8 cellular contexts compared by ENCODE assay signal in the genomic region with DNA sequence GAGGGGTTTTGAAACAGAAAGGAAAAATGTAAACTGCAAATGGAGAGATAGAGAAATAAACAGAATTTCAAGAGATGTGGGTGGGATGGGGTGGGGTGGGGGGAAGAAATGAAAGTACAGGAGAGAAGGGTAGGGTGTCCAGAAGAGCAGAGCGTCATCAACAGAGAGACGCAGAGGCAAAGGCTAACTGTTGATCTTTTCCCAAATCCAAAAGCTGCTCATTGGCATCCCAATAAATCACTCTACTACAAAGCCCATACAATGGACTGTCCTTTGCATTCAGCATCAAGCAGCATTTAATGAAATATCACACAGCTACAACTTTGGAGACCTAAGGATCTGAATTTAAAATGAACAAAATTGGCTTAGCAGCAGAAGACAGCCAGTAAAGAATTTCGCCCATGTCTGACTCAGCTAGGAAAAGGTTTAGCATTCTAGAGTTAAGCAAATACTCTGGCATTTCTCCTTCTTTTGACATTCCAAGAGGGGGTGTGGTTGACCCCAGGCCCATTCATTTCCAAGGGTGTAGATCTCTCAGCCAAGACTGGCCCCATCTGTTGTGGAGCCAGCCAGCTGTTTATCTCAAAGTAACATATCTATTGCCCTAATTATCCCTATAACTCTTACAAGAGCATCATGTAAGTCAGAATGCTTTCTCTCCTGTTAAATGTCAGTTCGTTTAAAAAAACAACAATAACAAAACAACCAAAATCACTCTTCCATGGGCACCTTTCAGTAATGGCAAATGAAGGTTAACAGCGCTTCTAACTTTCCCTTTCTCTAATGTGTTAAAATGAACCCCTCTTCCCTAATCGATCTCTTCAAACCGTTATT. TPM values are rescaled to one million over a fixed set of nuclear protein-coding genes. Genes with fewer than 3 reads are reported as not detected.
DNase-seq lines count a peak whose midpoint lies in the region; ATAC-seq and TF ChIP-seq lines count a peak whose summit lies in the region.

No MANE protein-coding gene starts in this region.

- peak overlapping the region; percentile 70 for H3K4me3 Mint-ChIP-seq in CD4-positive, alpha-beta T cell

- POLR2A ChIA-PET in CD4-positive, alpha-beta T cell (lab: Charles Lee), result interaction anchor here (0.9 to 8.4 kb wide), 14 partner anchors 8 to 169 kb away, joined by 3 to 186 read pairs (median 5); partner anchors contain the start of genes DDIAS, PCF11 and PRCP

- no peak overlapping the region for H4K5ac ChIP-seq in mesendoderm (ENCODE audit: low read length)

- H3K27me3 ChIP-seq in CD4-positive, alpha-beta T cell (ENCODE audit: control insufficient read depth, insufficient read depth, low read length), result no peaks in the 10 kb centered on the region
- H3K27me3 ChIP-seq in mesendoderm (ENCODE audit: insufficient read depth, low read length, poor library complexity), result no peaks in the 10 kb centered on the region

- H3K4me3 ChIP-seq in LNCaP clone FGC (ENCODE audit: low read depth, low read length) (peak overlapping the region; percentile 97), choroid plexus epithelial cell (ENCODE audit: low read depth, low read length) (peak overlapping the region; percentile 94), mesendoderm (ENCODE audit: low read length) (no peak overlapping the region)

- no peaks in the 10 kb centered on the region for H3K4me1 Mint-ChIP-seq in CD4-positive, alpha-beta T cell (ENCODE audit: low read depth)

- H3K4me2 ChIP-seq in mesendoderm (ENCODE audit: low read length), result peak overlapping the region; percentile 64

- CTCF ChIA-PET in CD4-positive, alpha-beta T cell (lab: Charles Lee), result no interaction called here

- peak overlapping the region; percentile 91 for H3K27ac ChIP-seq in CD4-positive, alpha-beta T cell (ENCODE audit: low read depth, low read length)
- no peak overlapping the region for H3K27ac ChIP-seq in mesendoderm (ENCODE audit: low read depth, low read length)

- H3K9me3 Mint-ChIP-seq in CD4-positive, alpha-beta T cell, result no peaks in the 10 kb centered on the region

- H4K8ac ChIP-seq in mesendoderm (ENCODE audit: low read depth, low read length), result no peak overlapping the region

- H3K4me1 ChIP-seq in mesendoderm (ENCODE audit: control insufficient read depth, low read depth, low read length), result peaks cover 2% of the 10 kb centered on the region

- no peaks in the 10 kb centered on the region for H3K36me3 ChIP-seq in mesendoderm (ENCODE audit: control insufficient read depth, insufficient read depth, low read length)

- no peak overlapping the region for H2BK120ac ChIP-seq in mesendoderm (ENCODE audit: low read depth, low read length)

- no peak overlapping the region for H2BK5ac ChIP-seq in mesendoderm (ENCODE audit: low read length)

- no peak overlapping the region for H3K4ac ChIP-seq in mesendoderm (ENCODE audit: low read depth, low read length)

- H3K18ac ChIP-seq in mesendoderm (ENCODE audit: low read length), result no peak overlapping the region

- no CpG with 5 or more reads among the region's 7 CpGs for WGBS in mesendoderm (ENCODE audit: extremely low coverage, insufficient coverage, low lambda C conversion rate)

- peaks cover 19% of the 10 kb centered on the region for H3K36me3 Mint-ChIP-seq in CD4-positive, alpha-beta T cell (ENCODE audit: low read depth)

- ATAC-seq in CD4-positive, alpha-beta T cell (ENCODE audit: poor library complexity), result no peak
- no peak for ATAC-seq in HG03457 (IDR thresholded peaks at IDR 0.05; ENCODE audit: unreplicated experiment)

- no peak overlapping the region for H2BK15ac ChIP-seq in mesendoderm (replicated peaks; ENCODE audit: low read depth)

- H3K79me2 ChIP-seq in mesendoderm (ENCODE audit: control insufficient read depth, insufficient read depth, low read length), result peaks cover 23% of the 10 kb centered on the region

- no peak overlapping the region for H3K23ac ChIP-seq in mesendoderm (ENCODE audit: low read length)

- TF ChIP-seq CTCF in CD4-positive, alpha-beta T cell (IDR thresholded peaks at IDR 0.05), result no peak
- no peak for TF ChIP-seq CTCF in LNCaP clone FGC (IDR thresholded peaks at IDR 0.05; ENCODE audit: control insufficient read depth, extremely low read depth, insufficient read depth)
- TF ChIP-seq CTCF in choroid plexus epithelial cell (conservative IDR thresholded peaks at IDR 0.05; ENCODE audit: low read depth, low read length), result no peak

- H3K27ac Mint-ChIP-seq in CD4-positive, alpha-beta T cell, result no peak overlapping the region

- H3K79me1 ChIP-seq in mesendoderm (ENCODE audit: low read length), result peaks cover 7% of the 10 kb centered on the region

- no peaks in the 10 kb centered on the region for H3K9me3 ChIP-seq in CD4-positive, alpha-beta T cell (ENCODE audit: control insufficient read depth, low read length)

- no peak for DNase-seq in CD4-positive, alpha-beta T cell
- DNase-seq in LNCaP clone FGC (ENCODE audit: low read depth) (no peak), choroid plexus epithelial cell (ENCODE audit: low read depth) (peak; percentile 72), mesendoderm (peak; percentile 85), germinal center (ENCODE audit: low spot score) (no peak), OCI-M2 (lab: John Stamatoyannopoulos, UW; ENCODE audit: unreplicated experiment) (no peak)
- no peak for DNase-seq in stimulated activated CD4-positive, alpha-beta T cell treated with anti-CD3 and anti-CD28 coated beads, Interleukin-4, amount 100 ng/mL, for 4 hours

- peak overlapping the region; percentile 89 for H3K9ac ChIP-seq in mesendoderm (ENCODE audit: low read length)

- no peak overlapping the region for H3K56ac ChIP-seq in mesendoderm (ENCODE audit: low read length)

- H3K27me3 Mint-ChIP-seq in CD4-positive, alpha-beta T cell, result no peaks in the 10 kb centered on the region

- no peak overlapping the region for H2AK5ac ChIP-seq in mesendoderm (ENCODE audit: low read length)

- intact Hi-C loops in CD4-positive, alpha-beta T cell (cut with DNase I, micrococcal nuclease), result loop anchor here (1.0 to 5.0 kb wide), 5 partner anchors 47 to 203 kb away; partner anchors contain the start of gene ANKRD42 (in 1 of the 2)

RNA-seq across cellular contexts. Expression of gene RAB30, which starts 1.4 kb away (rescaled TPM):
- total RNA-seq in CD4-positive, alpha-beta T cell, result 10 to 100 TPM; 76.2 to 79.2 TPM
- polyA plus RNA-seq in mesendoderm (2013, experiment 1 of 2), result 7.6 TPM
- 8.3 TPM for polyA plus RNA-seq in mesendoderm (2013, experiment 2 of 2)

Comparison
In these comparisons a context has a peak if more than half of its experiments do, and no peak if none do; other contexts are left out.
1. DNase-seq: peak in choroid plexus epithelial cell (single experiment) and mesendoderm (single experiment); none in CD4-positive, alpha-beta T cell (0 of 10), LNCaP clone FGC (single experiment), stimulated activated CD4-positive, alpha-beta T cell treated with anti-CD3 and anti-CD28 coated beads, Interleukin-4, amount 100 ng/mL, for 4 hours (0 of 2), germinal center (single experiment) and OCI-M2 (single experiment).